ENCODE assay signal across 17 cellular contexts in genomic region chr15:69502470-69503045, GRCh38. TPM values are rescaled to one million over a fixed set of nuclear protein-coding genes. Genes with fewer than 3 reads are reported as not detected.
DNase-seq lines count a peak whose midpoint lies in the region; ATAC-seq and TF ChIP-seq lines count a peak whose summit lies in the region.
"Had no signal": no experiment of that assay in that cellular context is flagged by ENCODE, and none has a peak within 500 bp of the region (broad histone marks: within the 10 kb centered on the region; RNA-seq: fewer than 3 reads in every experiment).

No MANE protein-coding gene starts in this region.

- no peak overlapping the region for H3K4me3 ChIP-seq in left ventricle myocardium inferior
- H3K4me3 ChIP-seq in PC-3 (ENCODE audit: low read length) = no peak overlapping the region
- H3K4me3 ChIP-seq in fibroblast of mammary gland (ENCODE audit: control insufficient read depth, low read depth, low read length) = no peak overlapping the region
- H3K4me3 ChIP-seq: adrenal gland, HAP-1, uterus had no signal

- no peaks in the 10 kb centered on the region for H3K36me3 ChIP-seq in left ventricle myocardium inferior
- no peaks in the 10 kb centered on the region for H3K36me3 ChIP-seq in PC-3 (ENCODE audit: low read depth, low read length)
- H3K36me3 ChIP-seq: adrenal gland, HAP-1, uterus had no signal

- H3K4me3 Mint-ChIP-seq in type B pancreatic cell = no peak overlapping the region
- H3K4me3 Mint-ChIP-seq: activated CD8-positive, alpha-beta T cell treated with anti-CD3 and anti-CD28 coated beads, Interleukin-2, amount 10 ng/mL, durations not matched to agents 7 days and 5 days; activated T-helper 17 cell treated with anti-CD3 and anti-CD28 coated beads, Interleukin-2, amount 50 U/mL, for 72 hours; naive thymus-derived CD8-positive, alpha-beta T cell; stimulated activated naive CD8-positive, alpha-beta T cell treated with anti-CD3 and anti-CD28 coated beads, Interleukin-15, Interleukin-2, amounts not matched to agents 100 ng/mL and 50 ng/mL, for 24 hours had no signal

- H3K9me3 ChIP-seq in left ventricle myocardium inferior (replicated peaks) = no peaks in the 10 kb centered on the region
- H3K9me3 ChIP-seq in PC-3 (ENCODE audit: low read length) = no peaks in the 10 kb centered on the region
- H3K9me3 ChIP-seq: adrenal gland, HAP-1, uterus had no signal

- H2AFZ ChIP-seq in PC-3 (ENCODE audit: low read length) = no peak overlapping the region

- no peak overlapping the region for H3K9ac ChIP-seq in PC-3 (ENCODE audit: low read length)

- H3K4me1 ChIP-seq in left ventricle myocardium inferior = peaks cover 15% of the 10 kb centered on the region
- no peaks in the 10 kb centered on the region for H3K4me1 ChIP-seq in PC-3 (ENCODE audit: insufficient read depth, low read length)
- H3K4me1 ChIP-seq: adrenal gland, HAP-1, uterus had no signal

- ATAC-seq in left ventricle myocardium superior (no peak), PC-3 (no peak), HG02588 (IDR thresholded peaks at IDR 0.05; ENCODE audit: unreplicated experiment) (no peak), sciatic nerve (no peak)
- ATAC-seq: activated CD8-positive, alpha-beta T cell treated with anti-CD3 and anti-CD28 coated beads, Interleukin-2, amount 10 ng/mL, durations not matched to agents 7 days and 5 days; activated T-helper 17 cell treated with anti-CD3 and anti-CD28 coated beads, Interleukin-2, amount 50 U/mL, for 72 hours; naive thymus-derived CD8-positive, alpha-beta T cell had no signal

- DNase-seq in left ventricle myocardium inferior (no peak), left ventricle myocardium superior (no peak), PC-3 (no peak), fibroblast of mammary gland (ENCODE audit: low read depth) (no peak), type B pancreatic cell (ENCODE audit: extremely low spot score, unreplicated experiment) (peak; percentile 62), sciatic nerve (ENCODE audit: low spot score) (no peak), activated T-cell treated with anti-CD3 and anti-CD28 coated beads for 4 hours (no peak)
- DNase-seq: activated CD8-positive, alpha-beta T cell treated with anti-CD3 and anti-CD28 coated beads, Interleukin-2, amount 10 ng/mL, durations not matched to agents 7 days and 5 days; naive thymus-derived CD8-positive, alpha-beta T cell; NCI-H2029; NCI-H524 treated with DMSO at 0.1 percent for 48 hours; uterus had no signal

- TF ChIP-seq CTCF in left ventricle myocardium inferior (IDR thresholded peaks at IDR 0.05; ENCODE audit: borderline replicate concordance) (peak; percentile 38), PC-3 (conservative IDR thresholded peaks at IDR 0.05; ENCODE audit: low read depth, low read length) (peak; percentile 46), fibroblast of mammary gland (conservative IDR thresholded peaks at IDR 0.05; ENCODE audit: control insufficient read depth, insufficient read depth, low read depth, low read length) (peak; percentile 17), type B pancreatic cell (conservative IDR thresholded peaks at IDR 0.05) (peak; percentile 32)

- BruUV-seq in PC-3 (replicated peaks; lab: Mats Ljungman, UMichigan) = no TSS peak

- H3K27me3 ChIP-seq in left ventricle myocardium inferior (ENCODE audit: low read depth) (no peaks in the 10 kb centered on the region), PC-3 (ENCODE audit: low read length) (no peaks in the 10 kb centered on the region)
- H3K27me3 ChIP-seq: adrenal gland, uterus had no signal

- H3K27ac Mint-ChIP-seq in type B pancreatic cell = no peak overlapping the region
- H3K27ac Mint-ChIP-seq: activated CD8-positive, alpha-beta T cell treated with anti-CD3 and anti-CD28 coated beads, Interleukin-2, amount 10 ng/mL, durations not matched to agents 7 days and 5 days; activated T-helper 17 cell treated with anti-CD3 and anti-CD28 coated beads, Interleukin-2, amount 50 U/mL, for 72 hours; stimulated activated naive CD8-positive, alpha-beta T cell treated with anti-CD3 and anti-CD28 coated beads, Interleukin-15, Interleukin-2, amounts not matched to agents 100 ng/mL and 50 ng/mL, for 24 hours had no signal

- no peaks in the 10 kb centered on the region for H3K9me2 ChIP-seq in PC-3 (replicated peaks; ENCODE audit: low read length)

- CTCF ChIA-PET in PC-3 (lab: Charles Lee) = no interaction called here

- H3K27ac ChIP-seq in left ventricle myocardium inferior (replicated peaks) (no peak overlapping the region), PC-3 (ENCODE audit: low read length) (no peak overlapping the region)
- H3K27ac ChIP-seq: adrenal gland, uterus had no signal

- no peaks in the 10 kb centered on the region for H3K9me3 Mint-ChIP-seq in type B pancreatic cell
- H3K9me3 Mint-ChIP-seq: activated T-helper 17 cell treated with anti-CD3 and anti-CD28 coated beads, Interleukin-2, amount 50 U/mL, for 72 hours; naive thymus-derived CD8-positive, alpha-beta T cell; stimulated activated naive CD8-positive, alpha-beta T cell treated with anti-CD3 and anti-CD28 coated beads, Interleukin-15, Interleukin-2, amounts not matched to agents 100 ng/mL and 50 ng/mL, for 24 hours had no signal

- H3K4me2 ChIP-seq in PC-3 (ENCODE audit: low read length) = no peak overlapping the region

- H3K4me1 Mint-ChIP-seq in type B pancreatic cell (ENCODE audit: unreplicated experiment) = peaks cover 42% of the 10 kb centered on the region
- H3K4me1 Mint-ChIP-seq: activated T-helper 17 cell treated with anti-CD3 and anti-CD28 coated beads, Interleukin-2, amount 50 U/mL, for 72 hours had no signal

- no peaks in the 10 kb centered on the region for H3F3A ChIP-seq in PC-3 (ENCODE audit: low read length, unreplicated experiment)

- no peaks in the 10 kb centered on the region for H3K79me2 ChIP-seq in PC-3 (ENCODE audit: low read length)

- H3K36me3 Mint-ChIP-seq in type B pancreatic cell = no peaks in the 10 kb centered on the region
- H3K36me3 Mint-ChIP-seq: naive thymus-derived CD8-positive, alpha-beta T cell had no signal

- POLR2A ChIA-PET in PC-3 (lab: Charles Lee; ENCODE audit: unreplicated experiment) = no interaction called here

- peaks cover 3% of the 10 kb centered on the region for H3K27me3 Mint-ChIP-seq in type B pancreatic cell
- H3K27me3 Mint-ChIP-seq: naive thymus-derived CD8-positive, alpha-beta T cell; stimulated activated naive CD8-positive, alpha-beta T cell treated with anti-CD3 and anti-CD28 coated beads, Interleukin-15, Interleukin-2, amounts not matched to agents 100 ng/mL and 50 ng/mL, for 24 hours had no signal

- H4K20me1 ChIP-seq in PC-3 (ENCODE audit: low read length) = no peaks in the 10 kb centered on the region

- intact Hi-C loops in left ventricle myocardium inferior (cut with micrococcal nuclease) = no loop called here
- intact Hi-C loops in left ventricle myocardium superior (cut with micrococcal nuclease) = no loop called here
- intact Hi-C loops in PC-3 (cut with micrococcal nuclease) = no loop called here
- intact Hi-C loops in sciatic nerve (cut with DNase I) = no loop called here

RNA-seq across cellular contexts. Expression of gene RPLP1, which starts 49.9 kb away (rescaled TPM):
- total RNA-seq in left ventricle myocardium inferior (1,299 TPM), left ventricle myocardium superior (1,143 TPM), PC-3 (2014; rRNA removed) (216 and 253 TPM in 2 replicates), type B pancreatic cell (ENCODE audit: low replicate concordance) (1,676 and 1,694 TPM in 2 replicates), sciatic nerve (1,014 TPM)
